ENCODE assay signal across 1 cellular context in genomic region chr11:106777302-106777701, GRCh38.
TF ChIP-seq lines count a peak whose summit lies in the region.

No MANE protein-coding gene starts in this region.

TF ChIP-seq in HEK293, 187 proteins besides CTCF, POLR2A, EP300 and RAD21 (continued from another document):
- TF ChIP-seq, protein P1, sequence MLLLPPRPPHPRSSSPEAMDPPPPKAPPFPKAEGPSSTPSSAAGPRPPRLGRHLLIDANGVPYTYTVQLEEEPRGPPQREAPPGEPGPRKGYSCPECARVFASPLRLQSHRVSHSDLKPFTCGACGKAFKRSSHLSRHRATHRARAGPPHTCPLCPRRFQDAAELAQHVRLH (tag by site-specific recombination; IDR thresholded peaks at IDR 0.05), result 0 out of 2 replicates have a peak, but pooled peaks have one; percentile 39
